In genomic region chr3:36319683-36320082, GRCh38 we compare ENCODE assay signal across 1 cellular context.
TF ChIP-seq lines count a peak whose summit lies in the region.

No MANE protein-coding gene starts in this region.

TF ChIP-seq in H1, 55 proteins besides CTCF, POLR2A, EP300 and RAD21:
- no peak for TF ChIP-seq CBX8 (IDR thresholded peaks at IDR 0.05; ENCODE audit: borderline replicate concordance, low read depth, low read length)
- peak in 1 of 2 experiments; percentile 30; a peak in 1 of 4 replicates for TF ChIP-seq HDAC2 (IDR thresholded peaks at IDR 0.05; ENCODE audit: borderline replicate concordance in 1 of 2, low read depth in 2 of 2, low read length in 2 of 2)
- no peak for TF ChIP-seq E2F6 (IDR thresholded peaks at IDR 0.05)
- no peak for TF ChIP-seq SRF (IDR thresholded peaks at IDR 0.05; ENCODE audit: low read depth, low read length)
